In the genomic region with DNA sequence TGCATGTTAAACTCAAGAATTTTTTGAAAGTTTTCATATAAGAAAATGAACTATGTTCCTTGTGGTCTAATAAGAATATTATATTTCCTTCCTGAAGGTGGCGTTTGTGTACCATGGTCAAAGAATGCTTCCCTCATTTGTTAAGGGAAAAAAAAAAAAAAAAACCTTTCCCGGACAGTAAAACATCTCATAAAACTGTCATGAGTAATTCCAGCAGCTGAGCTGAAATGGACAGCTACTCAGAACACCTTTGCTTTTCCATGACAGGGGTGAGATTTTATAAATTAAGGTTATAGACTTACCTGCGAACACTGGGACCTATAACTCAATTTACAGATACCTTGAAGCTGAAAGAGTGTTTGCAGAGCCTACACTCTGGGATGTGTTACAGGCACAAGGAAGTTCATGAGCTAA, we compare ENCODE assay signal across 8 cellular contexts.
DNase-seq lines count a peak whose midpoint lies in the region; ATAC-seq, FAIRE-seq and TF ChIP-seq lines count a peak whose summit lies in the region.

No MANE protein-coding gene starts in this region.

- H4K20me1 ChIP-seq in H9 (ENCODE audit: control insufficient read depth, insufficient read depth, insufficient read length): no peaks in the 10 kb centered on the region
- H4K20me1 ChIP-seq in PC-9 (ENCODE audit: insufficient read depth): no peaks in the 10 kb centered on the region

- H3T11ph ChIP-seq in H9 (ENCODE audit: low read length): no peak overlapping the region

- H3K4me1 ChIP-seq in A549: no peaks in the 10 kb centered on the region
- H3K4me1 ChIP-seq in H9 (ENCODE audit: insufficient read depth, low read length): peaks cover 6% of the 10 kb centered on the region; the same call in 1 of the 2 replicates
- H3K4me1 ChIP-seq in PC-9 (replicated peaks; ENCODE audit: insufficient read depth): peaks cover 47% of the 10 kb centered on the region
- H3K4me1 ChIP-seq in colonic mucosa: no peaks in the 10 kb centered on the region

- no peak overlapping the region for H3K27ac Mint-ChIP-seq in H9
- H3K27ac Mint-ChIP-seq in activated CD4-positive, alpha-beta memory T cell treated with anti-CD3 and anti-CD28 coated beads for 36 hours: no peak overlapping the region

- no peak overlapping the region for H3K4ac ChIP-seq in H9 (ENCODE audit: low read depth, low read length)

- TF ChIP-seq EP300 in A549 (IDR thresholded peaks at IDR 0.05): no peak

- H3K27me3 ChIP-seq in H9 (ENCODE audit: insufficient read depth, low read length): peaks cover 20% of the 10 kb centered on the region; the same call in 1 of the 2 replicates
- no peaks in the 10 kb centered on the region for H3K27me3 ChIP-seq in PC-9 (ENCODE audit: insufficient read depth, low read depth)
- H3K27me3 ChIP-seq in colonic mucosa: no peaks in the 10 kb centered on the region

- peaks cover 43% of the 10 kb centered on the region for H3K27me3 Mint-ChIP-seq in H9 (ENCODE audit: low read depth)
- peaks cover 3% of the 10 kb centered on the region for H3K27me3 Mint-ChIP-seq in activated CD4-positive, alpha-beta memory T cell treated with anti-CD3 and anti-CD28 coated beads for 36 hours

- peak in 1 of 2 experiments; percentile 55 for DNase-seq in A549 (ENCODE audit: low read depth in 1 of 2, low spot score in 1 of 2)
- DNase-seq in H9: no peak
- peak in 1 of 2 experiments; percentile 85 for DNase-seq in PC-9
- DNase-seq in fibroblast of the aortic adventitia (ENCODE audit: low read depth): peak; percentile 74
- peak; percentile 67 for DNase-seq in retina
- DNase-seq in colonic mucosa: no peak
- no peak for DNase-seq in activated CD4-positive, alpha-beta memory T cell treated with anti-CD3 and anti-CD28 coated beads for 36 hours

- H2BK5ac ChIP-seq in H9 (ENCODE audit: insufficient read length, low read length): no peak overlapping the region

- H3K36me3 ChIP-seq in PC-9 (ENCODE audit: low read depth) (no peaks in the 10 kb centered on the region), colonic mucosa (no peaks in the 10 kb centered on the region)

- H3K4me3 ChIP-seq in A549 (no peak overlapping the region), PC-9 (no peak overlapping the region), fibroblast of the aortic adventitia (ENCODE audit: low read depth, low read length) (no peak overlapping the region), colonic mucosa (no peak overlapping the region)

- H3K9ac ChIP-seq in H9 (ENCODE audit: extremely low read depth, insufficient read length, low read length) (no peak overlapping the region), colonic mucosa (ENCODE audit: low read depth in 2 of 2, low read length in 2 of 2) (no peak overlapping the region)

- no peak overlapping the region for H4K91ac ChIP-seq in H9 (ENCODE audit: insufficient read length, low read depth, low read length)

- H3K9me3 Mint-ChIP-seq in H9: peaks cover 5 to 7% of the 10 kb centered on the region in 2 experiments; a peak in 3 of 5 replicates
- peaks cover 5% of the 10 kb centered on the region for H3K9me3 Mint-ChIP-seq in activated CD4-positive, alpha-beta memory T cell treated with anti-CD3 and anti-CD28 coated beads for 36 hours

- H2BK120ac ChIP-seq in H9 (ENCODE audit: low read depth, low read length, poor library complexity, severe bottlenecking): no peak overlapping the region

- ATAC-seq in A549 (peak in 1 of 2 experiments; percentile 50; a peak in 3 of 6 replicates), HG02870 (IDR thresholded peaks at IDR 0.05; ENCODE audit: unreplicated experiment) (no peak)

- H3K9me3 ChIP-seq in A549 (no peaks in the 10 kb centered on the region), H9 (ENCODE audit: control insufficient read depth, low read depth, low read length) (no peaks in the 10 kb centered on the region), PC-9 (ENCODE audit: insufficient read depth, low read depth) (no peaks in the 10 kb centered on the region), colonic mucosa (no peaks in the 10 kb centered on the region)

- CTCF ChIA-PET in A549 (lab: Yijun Ruan, JAX): interaction anchor here (0.6 to 5.6 kb wide), 23 partner anchors 10 to 665 kb away, joined by 3 to 60 read pairs (median 4); no protein-coding TSS in a partner anchor
- CTCF ChIA-PET in PC-9 (lab: Charles Lee): interaction anchor here (0.6 to 1.1 kb wide), 2 partner anchors 277 to 281 kb away, joined by 9 to 15 read pairs; no protein-coding TSS in a partner anchor
- CTCF ChIA-PET in activated CD4-positive, alpha-beta memory T cell treated with anti-CD3 and anti-CD28 coated beads for 36 hours (lab: Charles Lee): interaction anchor here (0.9 to 1.5 kb wide), 4 partner anchors 276 to 336 kb away, joined by 3 to 8 read pairs (median 4); no protein-coding TSS in a partner anchor

- no peak overlapping the region for H2BK12ac ChIP-seq in H9 (ENCODE audit: insufficient read length, low read depth, low read length)

- no peak for TF ChIP-seq POLR2A in A549 (IDR thresholded peaks at IDR 0.05; ENCODE audit: low read length)

- H3K9me2 ChIP-seq in PC-9 (ENCODE audit: insufficient read depth): no peaks in the 10 kb centered on the region

- H3K56ac ChIP-seq in H9 (ENCODE audit: insufficient read length, low read depth, low read length): no peak overlapping the region

- H3K79me2 ChIP-seq in H9 (ENCODE audit: insufficient read depth, low read length) (no peaks in the 10 kb centered on the region), PC-9 (ENCODE audit: low read depth) (no peaks in the 10 kb centered on the region)

- POLR2A ChIA-PET in A549 (lab: Yijun Ruan, JAX): no interaction called here
- POLR2A ChIA-PET in PC-9 (lab: Charles Lee; ENCODE audit: unreplicated experiment): no interaction called here
- POLR2A ChIA-PET in activated CD4-positive, alpha-beta memory T cell treated with anti-CD3 and anti-CD28 coated beads for 36 hours (lab: Charles Lee): no interaction called here

- H2BK15ac ChIP-seq in H9 (ENCODE audit: low read depth, low read length): no peak overlapping the region

- H3K18ac ChIP-seq in H9 (ENCODE audit: insufficient read length, low read depth, low read length): no peak overlapping the region

- H4K8ac ChIP-seq in H9 (replicated peaks; ENCODE audit: insufficient read length, low read depth, low read length): no peak overlapping the region

- TF ChIP-seq RAD21 in A549 (conservative IDR thresholded peaks at IDR 0.05 in 1 of 2, IDR thresholded peaks at IDR 0.05 in 1 of 2): peak; percentile 60 to 67

- no peak overlapping the region for H2BK20ac ChIP-seq in H9 (ENCODE audit: low read depth, low read length, poor library complexity, severe bottlenecking)

- H3K36me3 Mint-ChIP-seq in H9 (ENCODE audit: insufficient read depth in 1 of 3, low read depth in 3 of 3): no peaks in the 10 kb centered on the region
- H3K36me3 Mint-ChIP-seq in activated CD4-positive, alpha-beta memory T cell treated with anti-CD3 and anti-CD28 coated beads for 36 hours: no peaks in the 10 kb centered on the region

- TF ChIP-seq CTCF in A549 (IDR thresholded peaks at IDR 0.05) (peak; percentile 57), H9 (conservative IDR thresholded peaks at IDR 0.05) (peak; percentile 75), PC-9 (conservative IDR thresholded peaks at IDR 0.05) (peak; percentile 88), fibroblast of the aortic adventitia (IDR thresholded peaks at IDR 0.05; ENCODE audit: insufficient read depth, low read length) (peak; percentile 52), colonic mucosa (IDR thresholded peaks at IDR 0.05) (no peak)

- peaks cover 18 to 30% of the 10 kb centered on the region in 2 experiments for H3K4me1 Mint-ChIP-seq in H9
- peaks cover 7% of the 10 kb centered on the region for H3K4me1 Mint-ChIP-seq in activated CD4-positive, alpha-beta memory T cell treated with anti-CD3 and anti-CD28 coated beads for 36 hours (ENCODE audit: low read depth)

- H4K5ac ChIP-seq in H9 (ENCODE audit: insufficient read length, low read depth, low read length): no peak overlapping the region

- peaks cover 28% of the 10 kb centered on the region for H3F3A ChIP-seq in PC-9 (ENCODE audit: insufficient read depth, low read depth)

- no peak overlapping the region for H3K4me3 Mint-ChIP-seq in H9
- no peak overlapping the region for H3K4me3 Mint-ChIP-seq in activated CD4-positive, alpha-beta memory T cell treated with anti-CD3 and anti-CD28 coated beads for 36 hours

- H2AK5ac ChIP-seq in H9 (ENCODE audit: insufficient read length, low read length): no peak overlapping the region

- no peak overlapping the region for H2AFZ ChIP-seq in H9 (ENCODE audit: low read length)
- no peak overlapping the region for H2AFZ ChIP-seq in PC-9

- FAIRE-seq in A549 (lab: Jason Lieb, UNC): no peak

- intact Hi-C loops in PC-9 (cut with micrococcal nuclease; ENCODE audit: unreplicated experiment): loop anchor here (1.0 kb wide), 3 partner anchors 92 to 281 kb away; no protein-coding TSS in a partner anchor
- intact Hi-C loops in colonic mucosa (cut with DNase I): loop anchor here (2.0 kb wide), 2 partner anchors 92 to 278 kb away; no protein-coding TSS in a partner anchor
- intact Hi-C loops in activated CD4-positive, alpha-beta memory T cell treated with anti-CD3 and anti-CD28 coated beads for 36 hours (cut with micrococcal nuclease): loop anchor here (1.0 to 2.0 kb wide), 2 partner anchors 92 to 278 kb away; no protein-coding TSS in a partner anchor

- H3K79me1 ChIP-seq in H9 (ENCODE audit: insufficient read depth, low read depth, low read length, poor library complexity, severe bottlenecking): no peaks in the 10 kb centered on the region

- H3K14ac ChIP-seq in H9 (ENCODE audit: insufficient read depth, low read length): no peak overlapping the region

- H3K23ac ChIP-seq in H9 (ENCODE audit: insufficient read length, low read depth, low read length): no peak overlapping the region

- no peak overlapping the region for H3K27ac ChIP-seq in A549
- H3K27ac ChIP-seq in H9 (ENCODE audit: insufficient read length, low read depth, low read length): no peak overlapping the region
- no peak overlapping the region for H3K27ac ChIP-seq in PC-9
- H3K27ac ChIP-seq in colonic mucosa: no peak overlapping the region

- 28% methylated on average over 3 of the region's 3 CpGs for WGBS in A549 (ENCODE audit: missing lambda C conversion rate)
- WGBS in H9 (ENCODE audit: extremely low coverage, insufficient read length, low lambda C conversion rate): no CpG with 5 or more reads among the region's 3 CpGs

- H3K4me2 ChIP-seq in A549 (no peak overlapping the region), H9 (ENCODE audit: insufficient read depth, insufficient read length, low read length) (no peak overlapping the region), PC-9 (peak overlapping the region; percentile 10; the same call in 1 of the 2 replicates)

- H3K23me2 ChIP-seq in H9 (ENCODE audit: insufficient read length, low read depth, low read length, poor library complexity, severe bottlenecking): no peaks in the 10 kb centered on the region

- BruUV-seq in PC-9 (replicated peaks; lab: Mats Ljungman, UMichigan): no TSS peak

TF ChIP-seq in A549, 52 proteins besides CTCF, POLR2A, EP300 and RAD21:
- TF ChIP-seq SMC3 (IDR thresholded peaks at IDR 0.05) (peak; percentile 37; the same call in 2 of the 3 replicates), NFE2L2 (conservative IDR thresholded peaks at IDR 0.05; ENCODE audit: low read length) (no peak)

Comparison
In these comparisons a context has a peak if more than half of its experiments do, and no peak if none do; other contexts are left out.
1. DNase-seq: peak in fibroblast of the aortic adventitia (single experiment) and retina (single experiment); none in H9 (single experiment), colonic mucosa (single experiment) and activated CD4-positive, alpha-beta memory T cell treated with anti-CD3 and anti-CD28 coated beads for 36 hours (single experiment).